Comparison of ENCODE assay signal across 24 cellular contexts in the genomic region with DNA sequence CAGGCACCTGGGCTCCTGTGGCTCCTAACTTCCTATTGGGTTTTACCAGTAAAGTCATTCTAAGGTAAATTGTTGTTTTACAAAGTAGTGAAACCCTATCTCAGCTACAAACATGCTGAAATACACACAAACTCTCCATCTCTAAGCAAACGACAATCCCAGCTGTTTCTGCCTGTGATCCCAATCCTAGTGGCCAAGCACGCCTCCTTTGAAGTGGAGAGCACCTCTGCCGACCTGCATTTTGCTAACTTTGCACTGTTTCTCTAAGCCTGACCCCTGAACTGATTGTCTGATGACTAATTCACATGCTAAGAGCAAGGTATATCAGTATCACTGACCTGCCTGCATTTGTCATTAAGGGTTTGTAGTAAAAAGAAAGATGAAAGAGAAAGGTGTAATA.
A peak's percentile ranks its signal among the peaks of the same experiment; 100 is the strongest.
DNase-seq lines count a peak whose midpoint lies in the region; ATAC-seq, FAIRE-seq and TF ChIP-seq lines count a peak whose summit lies in the region.
"Had no signal": no experiment of that assay in that cellular context is flagged by ENCODE, and none has a peak within 500 bp of the region (broad histone marks: within the 10 kb centered on the region; RNA-seq: fewer than 3 reads in every experiment).

No MANE protein-coding gene starts in this region.

- no peak overlapping the region for H4K91ac ChIP-seq in H9 (ENCODE audit: insufficient read length, low read depth, low read length)
- no peak overlapping the region for H4K91ac ChIP-seq in H1 (replicated peaks; ENCODE audit: insufficient read length, low read length)

- H3K4me1 ChIP-seq in H9 (ENCODE audit: insufficient read depth, low read length) (no peaks in the 10 kb centered on the region), H1 (replicated peaks in 1 of 4; ENCODE audit: control insufficient read depth in 3 of 4, insufficient read depth in 4 of 4, low read length in 3 of 4) (peaks cover 0 to 3% (median 0%) of the 10 kb centered on the region in 4 experiments; a peak in 1 of 7 replicates), gastrocnemius medialis (no peaks in the 10 kb centered on the region)

- H3K23me2 ChIP-seq in H9 (ENCODE audit: insufficient read length, low read depth, low read length, poor library complexity, severe bottlenecking) (no peaks in the 10 kb centered on the region), H1 (ENCODE audit: low read depth, low read length) (no peaks in the 10 kb centered on the region)

- WGBS in H9 (ENCODE audit: extremely low coverage, insufficient read length, low lambda C conversion rate), result no CpG with 5 or more reads among the region's 3 CpGs
- WGBS in H1 (ENCODE audit: extremely low coverage in 1 of 2, insufficient coverage in 1 of 2, insufficient read length in 1 of 2, insufficient replicate concordance in 2 of 2, low coverage in 1 of 2, low lambda C conversion rate in 2 of 2, missing lambda C conversion rate in 1 of 2), 2 experiments, result 40% methylated on average over 3 of the region's 3 CpGs; no CpG with 5 or more reads in 1 of the 2 experiments

- H3K27me3 Mint-ChIP-seq in H9 (ENCODE audit: low read depth), result peaks cover 61% of the 10 kb centered on the region
- H3K27me3 Mint-ChIP-seq in stimulated activated naive CD8-positive, alpha-beta T cell treated with anti-CD3 and anti-CD28 coated beads, Interleukin-15, amount 100 ng/mL, for 72 hours, result no peaks in the 10 kb centered on the region

- intact Hi-C loops in gastrocnemius medialis (cut with DNase I; ENCODE audit: low total_unique reads), result no loop called here

- H3T11ph ChIP-seq in H9 (ENCODE audit: low read length), result no peak overlapping the region

- H3K27ac Mint-ChIP-seq in H9, result no peak overlapping the region
- H3K27ac Mint-ChIP-seq in stimulated activated naive CD8-positive, alpha-beta T cell treated with anti-CD3 and anti-CD28 coated beads, Interleukin-15, amount 100 ng/mL, for 72 hours, result no peak overlapping the region
- H3K27ac Mint-ChIP-seq: CD4-positive, CD25-positive, alpha-beta regulatory T cell had no signal

- TF ChIP-seq CTCF in H9 (conservative IDR thresholded peaks at IDR 0.05), result no peak
- TF ChIP-seq CTCF in H1 (IDR thresholded peaks at IDR 0.05; ENCODE audit: control extremely low read depth in 1 of 3, insufficient read depth in 1 of 3, low read depth in 1 of 3, low read length in 3 of 3), result no peak
- TF ChIP-seq CTCF in gastrocnemius medialis (IDR thresholded peaks at IDR 0.05 in 4 of 5, conservative IDR thresholded peaks at IDR 0.05 in 1 of 5), result no peak

- H2BK5ac ChIP-seq in H9 (ENCODE audit: insufficient read length, low read length) (no peak overlapping the region), H1 (ENCODE audit: low read depth, low read length) (no peak overlapping the region)

- H2BK120ac ChIP-seq in H9 (ENCODE audit: low read depth, low read length, poor library complexity, severe bottlenecking) (no peak overlapping the region), H1 (replicated peaks; ENCODE audit: low read depth, low read length) (no peak overlapping the region)

- H2AK5ac ChIP-seq in H9 (ENCODE audit: insufficient read length, low read length) (no peak overlapping the region), H1 (ENCODE audit: low read depth, low read length) (no peak overlapping the region)

- POLR2A ChIA-PET in H1 (lab: Charles Lee; ENCODE audit: partially characterized antibody), result no interaction called here

- peaks cover 14 to 18% of the 10 kb centered on the region in 2 experiments for H3K4me1 Mint-ChIP-seq in H9
- H3K4me1 Mint-ChIP-seq in stimulated activated naive CD8-positive, alpha-beta T cell treated with anti-CD3 and anti-CD28 coated beads, Interleukin-15, amount 100 ng/mL, for 72 hours, result no peaks in the 10 kb centered on the region
- H3K4me1 Mint-ChIP-seq: CD4-positive, CD25-positive, alpha-beta regulatory T cell had no signal

- H4K8ac ChIP-seq in H9 (replicated peaks; ENCODE audit: insufficient read length, low read depth, low read length) (no peak overlapping the region), H1 (ENCODE audit: extremely low read depth, insufficient read depth, low read length) (no peak overlapping the region)

- no peak overlapping the region for H2AFZ ChIP-seq in H9 (ENCODE audit: low read length)
- no peak overlapping the region for H2AFZ ChIP-seq in H1 (ENCODE audit: low read length)
- H2AFZ ChIP-seq: GM23248 had no signal

- H3K9me3 Mint-ChIP-seq in H9, result no peaks in the 10 kb centered on the region
- peaks cover 6 to 7% of the 10 kb centered on the region in 2 donors for H3K9me3 Mint-ChIP-seq in stimulated activated naive CD8-positive, alpha-beta T cell treated with anti-CD3 and anti-CD28 coated beads, Interleukin-15, amount 100 ng/mL, for 72 hours

- in situ Hi-C loops in ACHN (cut with HindIII; ENCODE audit: low pct_ligation_motif_present, low pct_unique_long_range_greater_than_20kb, low sequenced_read_pairs), result no loop called here
- in situ Hi-C loops in gastrocnemius medialis (cut with MboI; ENCODE audit: low sequenced_read_pairs in 4 of 4), result no loop called here

- no peak overlapping the region for H3K4me3 Mint-ChIP-seq in H9
- H3K4me3 Mint-ChIP-seq in stimulated activated naive CD8-positive, alpha-beta T cell treated with anti-CD3 and anti-CD28 coated beads, Interleukin-15, amount 100 ng/mL, for 72 hours, result no peak overlapping the region
- H3K4me3 Mint-ChIP-seq: CD4-positive, CD25-positive, alpha-beta regulatory T cell had no signal

- TF ChIP-seq RAD21 in H1 (IDR thresholded peaks at IDR 0.05 in 1 of 2, conservative IDR thresholded peaks at IDR 0.05 in 1 of 2; ENCODE audit: low read depth in 2 of 2, low read length in 2 of 2), result no peak

- H3K14ac ChIP-seq in H9 (ENCODE audit: insufficient read depth, low read length) (no peak overlapping the region), H1 (ENCODE audit: insufficient read length) (no peak overlapping the region)

- H4K5ac ChIP-seq in H9 (ENCODE audit: insufficient read length, low read depth, low read length) (no peak overlapping the region), H1 (ENCODE audit: insufficient read length, low read depth, low read length) (no peak overlapping the region)

- no peak for ATAC-seq in gastrocnemius medialis
- ATAC-seq in stimulated activated naive CD8-positive, alpha-beta T cell treated with anti-CD3 and anti-CD28 coated beads, Interleukin-15, amount 100 ng/mL, for 72 hours, result no peak
- ATAC-seq: K562 had no signal

- CTCF ChIA-PET in H1 (lab: Charles Lee; ENCODE audit: partially characterized antibody), result interaction anchor here (0.8 kb wide), 1 partner anchor 60 kb away, joined by 4 read pairs; no protein-coding TSS in a partner anchor

- no peak for TF ChIP-seq POLR2A in H1 (IDR thresholded peaks at IDR 0.05; ENCODE audit: control extremely low read depth in 1 of 2, low read depth in 2 of 2, low read length in 2 of 2)
- no peak for TF ChIP-seq POLR2A in gastrocnemius medialis (IDR thresholded peaks at IDR 0.05)

- no peak for TF ChIP-seq EP300 in H1 (IDR thresholded peaks at IDR 0.05; ENCODE audit: borderline replicate concordance in 1 of 2, low read depth in 2 of 2, low read length in 2 of 2)

- H3K23ac ChIP-seq in H9 (ENCODE audit: insufficient read length, low read depth, low read length) (no peak overlapping the region), H1 (ENCODE audit: insufficient read length) (no peak overlapping the region)

- H4K20me1 ChIP-seq in H9 (ENCODE audit: control insufficient read depth, insufficient read depth, insufficient read length) (no peaks in the 10 kb centered on the region), H1 (replicated peaks in 1 of 2; ENCODE audit: control insufficient read depth in 1 of 2, insufficient read depth in 2 of 2, low read length in 2 of 2) (no peaks in the 10 kb centered on the region)

- H3K4ac ChIP-seq in H9 (ENCODE audit: low read depth, low read length) (no peak overlapping the region), H1 (replicated peaks; ENCODE audit: insufficient read length, low read depth, low read length) (no peak overlapping the region)

- FAIRE-seq in H1 (lab: Jason Lieb, UNC), result peak; percentile 79
- FAIRE-seq: G401.6, GM18507, K562 had no signal

- H3K18ac ChIP-seq in H9 (ENCODE audit: insufficient read length, low read depth, low read length) (no peak overlapping the region), H1 (ENCODE audit: extremely low read depth, low read length) (no peak overlapping the region)

- H3K36me3 ChIP-seq in H1 (ENCODE audit: control insufficient read depth in 2 of 4, insufficient read depth in 4 of 4, low read length in 3 of 4), result no peaks in the 10 kb centered on the region; a peak in 1 of 8 replicates
- H3K36me3 ChIP-seq in gastrocnemius medialis, result no peaks in the 10 kb centered on the region
- H3K36me3 ChIP-seq: MG63 had no signal

- DNase-seq in ELF-1 (ENCODE audit: low read depth, low spot score) (peak; percentile 63), H9 (peak; percentile 38), H1 (ENCODE audit: low read depth in 1 of 2, low spot score in 2 of 2) (peak in 1 of 2 experiments; percentile 10), iPS-NIHi7 (ENCODE audit: extremely low spot score) (peak; percentile 42), ACHN (no peak), gastrocnemius medialis (no peak), HPDE6-E6E7 (ENCODE audit: extremely low spot score) (no peak)
- no peak for DNase-seq in stimulated activated naive CD8-positive, alpha-beta T cell treated with anti-CD3 and anti-CD28 coated beads, Interleukin-15, amount 100 ng/mL, for 72 hours
- DNase-seq: CD4-positive, CD25-positive, alpha-beta regulatory T cell; COR-L47; DMS 273 treated with DMSO at 0.1 percent for 48 hours; GM23248; MG63; NCI-H1048; NCI-H1417 treated with DMSO at 0.1 percent for 48 hours; NCI-H1930; NCI-H2227 treated with DMSO at 0.1 percent for 48 hours; NCI-H524; SHP77 treated with DMSO at 0.1 percent for 48 hours had no signal

- no peak overlapping the region for H3K27ac ChIP-seq in H9 (ENCODE audit: insufficient read length, low read depth, low read length)
- no peak overlapping the region for H3K27ac ChIP-seq in H1 (ENCODE audit: low read depth, low read length)
- H3K27ac ChIP-seq in gastrocnemius medialis, result no peak overlapping the region
- H3K27ac ChIP-seq: GM23248, RWPE1, SK-N-MC had no signal

- H3K4me2 ChIP-seq in H9 (ENCODE audit: insufficient read depth, insufficient read length, low read length), result no peak overlapping the region
- H3K4me2 ChIP-seq in H1 (ENCODE audit: insufficient read depth in 1 of 2, low read depth in 2 of 2, low read length in 2 of 2), result no peak overlapping the region

- H2BK15ac ChIP-seq in H9 (ENCODE audit: low read depth, low read length) (no peak overlapping the region), H1 (ENCODE audit: low read length) (no peak overlapping the region)

- H3K9me3 ChIP-seq in H9 (ENCODE audit: control insufficient read depth, low read depth, low read length) (no peaks in the 10 kb centered on the region), H1 (ENCODE audit: insufficient read depth in 2 of 2, low read depth in 1 of 2, low read length in 1 of 2) (no peaks in the 10 kb centered on the region), gastrocnemius medialis (no peaks in the 10 kb centered on the region)
- H3K9me3 ChIP-seq: MG63 had no signal

- no peak overlapping the region for H2BK20ac ChIP-seq in H9 (ENCODE audit: low read depth, low read length, poor library complexity, severe bottlenecking)
- no peak overlapping the region for H2BK20ac ChIP-seq in H1 (ENCODE audit: low read length)

- H3K79me1 ChIP-seq in H9 (ENCODE audit: insufficient read depth, low read depth, low read length, poor library complexity, severe bottlenecking), result no peaks in the 10 kb centered on the region
- no peaks in the 10 kb centered on the region for H3K79me1 ChIP-seq in H1 (ENCODE audit: low read depth, low read length)

- H2BK12ac ChIP-seq in H9 (ENCODE audit: insufficient read length, low read depth, low read length) (no peak overlapping the region), H1 (ENCODE audit: low read depth, low read length) (no peak overlapping the region)

- H3K27me3 ChIP-seq in H9 (ENCODE audit: insufficient read depth, low read length), result no peaks in the 10 kb centered on the region
- H3K27me3 ChIP-seq in H1 (replicated peaks in 1 of 4; ENCODE audit: control insufficient read depth in 3 of 4, extremely low read depth in 1 of 4, insufficient read depth in 3 of 4, low read length in 3 of 4), result no peaks in the 10 kb centered on the region; a peak in 1 of 7 replicates
- peaks cover 0 to 3% (median 2%) of the 10 kb centered on the region in 3 donors for H3K27me3 ChIP-seq in gastrocnemius medialis

- H3K4me3 ChIP-seq in H1 (ENCODE audit: extremely low read depth in 1 of 4, insufficient read depth in 2 of 4, low read depth in 3 of 4, low read length in 4 of 4), result no peak overlapping the region
- H3K4me3 ChIP-seq in gastrocnemius medialis, result no peak overlapping the region
- H3K4me3 ChIP-seq: GM23248, K562, MG63, SK-N-MC had no signal

- H3K9ac ChIP-seq in H9 (ENCODE audit: extremely low read depth, insufficient read length, low read length) (no peak overlapping the region), H1 (replicated peaks in 1 of 4; ENCODE audit: extremely low read depth in 1 of 4, low read depth in 3 of 4, low read length in 3 of 4) (no peak overlapping the region)
- H3K9ac ChIP-seq: GM23248 had no signal

- H3K56ac ChIP-seq in H9 (ENCODE audit: insufficient read length, low read depth, low read length) (no peak overlapping the region), H1 (replicated peaks; ENCODE audit: insufficient read length, low read depth, low read length) (no peak overlapping the region)

- no peaks in the 10 kb centered on the region for H3K36me3 Mint-ChIP-seq in H9 (ENCODE audit: insufficient read depth in 1 of 3, low read depth in 3 of 3)
- H3K36me3 Mint-ChIP-seq: CD4-positive, CD25-positive, alpha-beta regulatory T cell had no signal

- H3K79me2 ChIP-seq in H9 (ENCODE audit: insufficient read depth, low read length) (no peaks in the 10 kb centered on the region), H1 (ENCODE audit: control insufficient read depth in 1 of 2, insufficient read depth in 2 of 2, low read length in 2 of 2) (no peaks in the 10 kb centered on the region)

Comparison
In these comparisons a context has a peak if more than half of its experiments do, and no peak if none do; other contexts are left out.
1. DNase-seq: peak in ELF-1 (single experiment), H9 (single experiment) and iPS-NIHi7 (single experiment); none in ACHN (single experiment), gastrocnemius medialis (0 of 2), HPDE6-E6E7 (single experiment) and stimulated activated naive CD8-positive, alpha-beta T cell treated with anti-CD3 and anti-CD28 coated beads, Interleukin-15, amount 100 ng/mL, for 72 hours (0 of 2).